ENCODE assay signal across 1 cellular context in the genomic region with DNA sequence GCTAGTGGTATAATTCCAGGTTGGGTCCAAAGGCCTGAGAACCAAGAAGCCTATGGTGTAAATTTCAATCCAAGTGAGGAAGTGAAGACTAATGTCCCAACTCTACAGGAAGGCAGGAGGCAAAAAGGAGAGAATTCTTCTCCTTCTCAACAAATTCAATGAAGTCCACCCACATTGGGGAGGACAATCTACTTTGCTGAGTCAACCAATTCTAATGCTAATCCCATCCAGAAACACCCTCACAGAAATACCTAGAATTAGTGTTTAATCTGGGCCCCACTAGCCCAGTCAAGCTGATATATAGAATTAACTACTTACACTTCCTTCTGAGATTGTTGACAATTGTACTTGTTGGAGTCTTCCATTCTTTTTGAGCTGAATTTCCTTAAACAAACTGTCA.
TF ChIP-seq lines count a peak whose summit lies in the region.

No MANE protein-coding gene starts in this region.

TF ChIP-seq in HepG2, 621 proteins besides CTCF, POLR2A, EP300 and RAD21 (continued from another document):
- TF ChIP-seq, protein P1, sequence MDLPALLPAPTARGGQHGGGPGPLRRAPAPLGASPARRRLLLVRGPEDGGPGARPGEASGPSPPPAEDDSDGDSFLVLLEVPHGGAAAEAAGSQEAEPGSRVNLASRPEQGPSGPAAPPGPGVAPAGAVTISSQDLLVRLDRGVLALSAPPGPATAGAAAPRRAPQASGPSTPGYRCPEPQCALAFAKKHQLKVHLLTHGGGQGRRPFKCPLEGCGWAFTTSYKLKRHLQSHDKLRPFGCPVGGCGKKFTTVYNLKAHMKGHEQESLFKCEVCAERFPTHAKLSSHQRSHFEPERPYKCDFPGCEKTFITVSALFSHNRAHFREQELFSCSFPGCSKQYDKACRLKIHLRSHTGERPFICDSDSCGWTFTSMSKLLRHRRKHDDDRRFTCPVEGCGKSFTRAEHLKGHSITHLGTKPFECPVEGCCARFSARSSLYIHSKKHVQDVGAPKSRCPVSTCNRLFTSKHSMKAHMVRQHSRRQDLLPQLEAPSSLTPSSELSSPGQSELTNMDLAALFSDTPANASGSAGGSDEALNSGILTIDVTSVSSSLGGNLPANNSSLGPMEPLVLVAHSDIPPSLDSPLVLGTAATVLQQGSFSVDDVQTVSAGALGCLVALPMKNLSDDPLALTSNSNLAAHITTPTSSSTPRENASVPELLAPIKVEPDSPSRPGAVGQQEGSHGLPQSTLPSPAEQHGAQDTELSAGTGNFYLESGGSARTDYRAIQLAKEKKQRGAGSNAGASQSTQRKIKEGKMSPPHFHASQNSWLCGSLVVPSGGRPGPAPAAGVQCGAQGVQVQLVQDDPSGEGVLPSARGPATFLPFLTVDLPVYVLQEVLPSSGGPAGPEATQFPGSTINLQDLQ (CRISPR knock-in tag; IDR thresholded peaks at IDR 0.05), result no peak
- TF ChIP-seq MAFK (conservative IDR thresholded peaks at IDR 0.05 in 1 of 2, IDR thresholded peaks at IDR 0.05 in 1 of 2; ENCODE audit: low read length in 2 of 2), result peak; percentile 11 to 51; a peak in 2 of 4 replicates
